Comparison of ENCODE assay signal across 38 cellular contexts in genomic region chr6:87127737-87128136, GRCh38.
"Had no signal": no experiment of that assay in that cellular context is flagged by ENCODE, and none has a peak within 500 bp of the region (broad histone marks: within the 10 kb centered on the region; RNA-seq: fewer than 3 reads in every experiment).

No MANE protein-coding gene starts in this region.

- H3K36me3 ChIP-seq: ascending aorta, cardiac muscle cell, WERI-Rb-1 had no signal

- H3K4me3 Mint-ChIP-seq: activated CD4-positive, alpha-beta memory T cell treated with anti-CD3 and anti-CD28 coated beads, Interleukin-2, amount 10 ng/mL, durations not matched to agents 7 days and 5 days; activated CD4-positive, alpha-beta T cell treated with anti-CD3 and anti-CD28 coated beads for 36 hours; activated CD4-positive, alpha-beta T cell treated with anti-CD3 and anti-CD28 coated beads, Interleukin-2, amount 10 ng/mL, durations not matched to agents 7 days and 5 days; activated CD8-positive, alpha-beta memory T cell treated with anti-CD3 and anti-CD28 coated beads, Interleukin-2, amount 10 ng/mL, durations not matched to agents 7 days and 5 days; activated CD8-positive, alpha-beta T cell treated with anti-CD3 and anti-CD28 coated beads, Interleukin-2, amount 10 ng/mL, durations not matched to agents 7 days and 5 days; activated naive CD4-positive, alpha-beta T cell treated with anti-CD3 and anti-CD28 coated beads, Interleukin-2, amount 10 ng/mL, durations not matched to agents 7 days and 5 days; activated naive CD4-positive, alpha-beta T cell treated with anti-CD3 and anti-CD28 coated beads, Interleukin-2, amount 50 U/mL, for 24 hours; activated naive CD8-positive, alpha-beta T cell; activated naive CD8-positive, alpha-beta T cell treated with anti-CD3 and anti-CD28 coated beads, Interleukin-2, amount 10 ng/mL, durations not matched to agents 7 days and 5 days; activated naive CD8-positive, alpha-beta T cell treated with anti-CD3 and anti-CD28 coated beads, Interleukin-2, amount 50 U/mL, for 24 hours; activated T-cell treated with anti-CD3 and anti-CD28 coated beads, Interleukin-2, amount 50 U/mL, for 4 hours; activated T-cell treated with anti-CD3 and anti-CD28 coated beads, Interleukin-2, amount 50 U/mL, for 72 hours; activated T-helper 1 cell treated with anti-CD3 and anti-CD28 coated beads, Interleukin-12 subunit alpha, Interleukin-12 subunit beta, Interleukin-2, Interleukin-4 antibody, amounts not matched to agents 30 ng/mL and 10 ng/mL and 1 ng/mL, durations not matched to agents 14 hours and 24 hours and 36 hours; activated T-helper 17 cell treated with anti-CD3 and anti-CD28 coated beads, Interleukin-2, amount 50 U/mL, for 72 hours; brain; central memory CD8-positive, alpha-beta T cell; T-helper 1 cell treated with Interleukin-12 subunit alpha and Interleukin-12 subunit beta and Interleukin-4 antibody, amounts not matched to agents 30 μg/mL and 1 μg/mL, for 36 hours; T-helper 2 cell treated with Interferon-gamma antibody and Interleukin-4, amounts not matched to agents 5 μg/mL and 100 μg/mL, for 36 hours; WTC11 had no signal

- H3K27ac Mint-ChIP-seq: activated CD4-positive, alpha-beta memory T cell treated with anti-CD3 and anti-CD28 coated beads, Interleukin-2, amount 10 ng/mL, durations not matched to agents 7 days and 5 days; activated CD4-positive, alpha-beta T cell treated with anti-CD3 and anti-CD28 coated beads for 36 hours; activated CD4-positive, alpha-beta T cell treated with anti-CD3 and anti-CD28 coated beads, Interleukin-2, amount 10 ng/mL, durations not matched to agents 7 days and 5 days; activated CD8-positive, alpha-beta memory T cell treated with anti-CD3 and anti-CD28 coated beads, Interleukin-2, amount 10 ng/mL, durations not matched to agents 7 days and 5 days; activated CD8-positive, alpha-beta T cell treated with anti-CD3 and anti-CD28 coated beads, Interleukin-2, amount 10 ng/mL, durations not matched to agents 7 days and 5 days; activated naive CD4-positive, alpha-beta T cell treated with anti-CD3 and anti-CD28 coated beads, Interleukin-2, amount 10 ng/mL, durations not matched to agents 7 days and 5 days; activated naive CD4-positive, alpha-beta T cell treated with anti-CD3 and anti-CD28 coated beads, Interleukin-2, amount 50 U/mL, for 24 hours; activated naive CD8-positive, alpha-beta T cell; activated naive CD8-positive, alpha-beta T cell treated with anti-CD3 and anti-CD28 coated beads, Interleukin-2, amount 10 ng/mL, durations not matched to agents 7 days and 5 days; activated naive CD8-positive, alpha-beta T cell treated with anti-CD3 and anti-CD28 coated beads, Interleukin-2, amount 50 U/mL, for 24 hours; activated T-cell treated with anti-CD3 and anti-CD28 coated beads, Interleukin-2, amount 50 U/mL, for 72 hours; activated T-helper 1 cell treated with anti-CD3 and anti-CD28 coated beads, Interleukin-12 subunit alpha, Interleukin-12 subunit beta, Interleukin-2, Interleukin-4 antibody, amounts not matched to agents 30 ng/mL and 10 ng/mL and 1 ng/mL, durations not matched to agents 14 hours and 24 hours and 36 hours; activated T-helper 17 cell treated with anti-CD3 and anti-CD28 coated beads, Interleukin-2, amount 50 U/mL, for 72 hours; brain; T-helper 1 cell treated with Interleukin-12 subunit alpha and Interleukin-12 subunit beta and Interleukin-4 antibody, amounts not matched to agents 30 μg/mL and 1 μg/mL, for 36 hours; T-helper 2 cell treated with Interferon-gamma antibody and Interleukin-4, amounts not matched to agents 5 μg/mL and 100 μg/mL, for 36 hours; WTC11 had no signal

- H3K27me3 ChIP-seq: ascending aorta, cardiac muscle cell had no signal

- H3K4me3 ChIP-seq: ascending aorta, cardiac muscle cell had no signal

- H3K4me1 ChIP-seq: ascending aorta had no signal

- H3K9me3 Mint-ChIP-seq: activated CD4-positive, alpha-beta memory T cell treated with anti-CD3 and anti-CD28 coated beads, Interleukin-2, amount 10 ng/mL, durations not matched to agents 7 days and 5 days; activated CD4-positive, alpha-beta T cell treated with anti-CD3 and anti-CD28 coated beads, Interleukin-2, amount 10 ng/mL, durations not matched to agents 7 days and 5 days; activated naive CD4-positive, alpha-beta T cell treated with anti-CD3 and anti-CD28 coated beads, Interleukin-2, amount 10 ng/mL, durations not matched to agents 7 days and 5 days; activated naive CD4-positive, alpha-beta T cell treated with anti-CD3 and anti-CD28 coated beads, Interleukin-2, amount 50 U/mL, for 24 hours; activated T-helper 1 cell treated with anti-CD3 and anti-CD28 coated beads, Interleukin-12 subunit alpha, Interleukin-12 subunit beta, Interleukin-2, Interleukin-4 antibody, amounts not matched to agents 30 ng/mL and 10 ng/mL and 1 ng/mL, durations not matched to agents 14 hours and 24 hours and 36 hours; activated T-helper 17 cell treated with anti-CD3 and anti-CD28 coated beads, Interleukin-2, amount 50 U/mL, for 72 hours; central memory CD8-positive, alpha-beta T cell; T-helper 1 cell treated with Interleukin-12 subunit alpha and Interleukin-12 subunit beta and Interleukin-4 antibody, amounts not matched to agents 30 μg/mL and 1 μg/mL, for 36 hours; T-helper 2 cell treated with Interferon-gamma antibody and Interleukin-4, amounts not matched to agents 5 μg/mL and 100 μg/mL, for 36 hours; WTC11 had no signal

- FAIRE-seq: bronchial epithelial cell had no signal

- H3K27ac ChIP-seq: ascending aorta, cardiac muscle cell, WERI-Rb-1 had no signal

- DNase-seq: activated CD4-positive, alpha-beta memory T cell treated with anti-CD3 and anti-CD28 coated beads, Interleukin-2, amount 10 ng/mL, durations not matched to agents 7 days and 5 days; activated CD4-positive, alpha-beta T cell treated with anti-CD3 and anti-CD28 coated beads for 1 hour; activated CD4-positive, alpha-beta T cell treated with anti-CD3 and anti-CD28 coated beads for 36 hours; activated CD4-positive, alpha-beta T cell treated with anti-CD3 and anti-CD28 coated beads for 48 hours; activated CD4-positive, alpha-beta T cell treated with anti-CD3 and anti-CD28 coated beads, Interleukin-2, amount 10 ng/mL, durations not matched to agents 7 days and 5 days; activated CD4-positive, alpha-beta T cell treated with anti-CD3 and anti-CD28 coated beads, Interleukin-2, amount 50 U/mL, for 48 hours; activated CD4-positive, CD25-positive, alpha-beta regulatory T cell; activated CD8-positive, alpha-beta memory T cell treated with anti-CD3 and anti-CD28 coated beads for 24 hours; activated CD8-positive, alpha-beta memory T cell treated with anti-CD3 and anti-CD28 coated beads, Interleukin-2, amount 10 ng/mL, durations not matched to agents 7 days and 5 days; activated CD8-positive, alpha-beta memory T cell treated with anti-CD3 and anti-CD28 coated beads, Interleukin-2, amount 50 U/mL, for 48 hours; activated CD8-positive, alpha-beta T cell treated with anti-CD3 and anti-CD28 coated beads, Interleukin-2, amount 10 ng/mL, durations not matched to agents 7 days and 5 days; activated effector memory CD4-positive, alpha-beta T cell treated with anti-CD3 and anti-CD28 coated beads, Interleukin-2, amount 50 U/mL, for 16 hours; activated naive CD4-positive, alpha-beta T cell treated with anti-CD3 and anti-CD28 coated beads, Interleukin-2, amount 10 ng/mL, durations not matched to agents 7 days and 5 days; activated naive CD4-positive, alpha-beta T cell treated with Interleukin-2 at 50 U/mL for 16 hours; activated naive CD8-positive, alpha-beta T cell treated with anti-CD3 and anti-CD28 coated beads, Interleukin-2, amount 10 ng/mL, durations not matched to agents 7 days and 5 days; activated naive CD8-positive, alpha-beta T cell treated with anti-CD3 and anti-CD28 coated beads, Interleukin-2, amount 50 U/mL, for 24 hours; activated T-cell treated with anti-CD3 and anti-CD28 coated beads, Interleukin-2, amount 50 U/mL, for 4 hours; activated T-cell treated with anti-CD3 and anti-CD28 coated beads, Interleukin-2, amount 50 U/mL, for 72 hours; amygdala; anterior cingulate cortex; caudate nucleus; cerebellar nuclear complex; T-helper 1 cell; T-helper 2 cell; T-helper 9 cell; WERI-Rb-1 had no signal

- H3K9me3 ChIP-seq: ascending aorta had no signal

- H3K36me3 Mint-ChIP-seq: activated naive CD4-positive, alpha-beta T cell treated with anti-CD3 and anti-CD28 coated beads, Interleukin-2, amount 10 ng/mL, durations not matched to agents 7 days and 5 days; activated naive CD4-positive, alpha-beta T cell treated with anti-CD3 and anti-CD28 coated beads, Interleukin-2, amount 50 U/mL, for 24 hours; activated naive CD8-positive, alpha-beta T cell; activated naive CD8-positive, alpha-beta T cell treated with anti-CD3 and anti-CD28 coated beads, Interleukin-2, amount 10 ng/mL, durations not matched to agents 7 days and 5 days; brain; WTC11 had no signal

- H3K4me1 Mint-ChIP-seq: activated CD4-positive, alpha-beta memory T cell treated with anti-CD3 and anti-CD28 coated beads, Interleukin-2, amount 10 ng/mL, durations not matched to agents 7 days and 5 days; activated CD4-positive, alpha-beta T cell treated with anti-CD3 and anti-CD28 coated beads for 36 hours; activated CD4-positive, alpha-beta T cell treated with anti-CD3 and anti-CD28 coated beads, Interleukin-2, amount 10 ng/mL, durations not matched to agents 7 days and 5 days; activated CD8-positive, alpha-beta memory T cell treated with anti-CD3 and anti-CD28 coated beads, Interleukin-2, amount 10 ng/mL, durations not matched to agents 7 days and 5 days; activated naive CD4-positive, alpha-beta T cell treated with anti-CD3 and anti-CD28 coated beads, Interleukin-2, amount 10 ng/mL, durations not matched to agents 7 days and 5 days; activated naive CD4-positive, alpha-beta T cell treated with anti-CD3 and anti-CD28 coated beads, Interleukin-2, amount 50 U/mL, for 24 hours; activated naive CD8-positive, alpha-beta T cell treated with anti-CD3 and anti-CD28 coated beads, Interleukin-2, amount 10 ng/mL, durations not matched to agents 7 days and 5 days; activated naive CD8-positive, alpha-beta T cell treated with anti-CD3 and anti-CD28 coated beads, Interleukin-2, amount 50 U/mL, for 24 hours; activated T-helper 17 cell treated with anti-CD3 and anti-CD28 coated beads, Interleukin-2, amount 50 U/mL, for 72 hours; brain; central memory CD8-positive, alpha-beta T cell; WTC11 had no signal
